In genomic region chr18:36297419-36298112, GRCh38 we compare ENCODE assay signal across 8 cellular contexts. TPM values are rescaled to one million over a fixed set of nuclear protein-coding genes. Genes with fewer than 3 reads are reported as not detected.
DNase-seq lines count a peak whose midpoint lies in the region; ATAC-seq and TF ChIP-seq lines count a peak whose summit lies in the region.

TSS of gene FHOD3 (plus strand) at chr18:36297713. CDS start at chr18:36297836, 123 bp downstream.

- no peaks in the 10 kb centered on the region for H3K9me3 ChIP-seq in iPS-20b (ENCODE audit: insufficient read depth, low read depth, low read length)
- no peaks in the 10 kb centered on the region for H3K9me3 ChIP-seq in gastrocnemius medialis

- no TSS peak for BruUV-seq in MCF 10A (replicated peaks; lab: Mats Ljungman, UMichigan)

- intact Hi-C loops in activated naive CD4-positive, alpha-beta T cell treated with anti-CD3 and anti-CD28 coated beads for 36 hours (cut with micrococcal nuclease), result loop anchor here (5.0 kb wide), 1 partner anchor 510 kb away; no protein-coding TSS in a partner anchor
- intact Hi-C loops in MCF 10A (cut with micrococcal nuclease) (loop anchor here (5.0 kb wide), 1 partner anchor 75 kb away; no protein-coding TSS in a partner anchor), gastrocnemius medialis (cut with DNase I; ENCODE audit: low total_unique reads) (loop anchor here (2.0 to 5.0 kb wide), 3 partner anchors 170 to 275 kb away; partner anchors contain the start of genes ELP2 and SLC39A6)

- H3K4me3 ChIP-seq in iPS-20b (ENCODE audit: low read length) (peak within 1 kb of the TSS; percentile 72), gastrocnemius medialis (peak within 1 kb of the TSS; percentile 66 to 99 (median 74))

- peak; percentile 78 to 81 for ATAC-seq in gastrocnemius medialis
- no peak for ATAC-seq in GM18858 (IDR thresholded peaks at IDR 0.05; ENCODE audit: unreplicated experiment)

- H3K27me3 Mint-ChIP-seq in activated naive CD4-positive, alpha-beta T cell treated with anti-CD3 and anti-CD28 coated beads for 36 hours (ENCODE audit: low read depth), result peaks cover 21% of the 10 kb centered on the region
- no peaks in the 10 kb centered on the region; the same call in 1 of the 2 replicates for H3K27me3 Mint-ChIP-seq in HFFc6 (ENCODE audit: insufficient read depth)
- H3K27me3 Mint-ChIP-seq in MCF 10A (ENCODE audit: insufficient read depth, unreplicated experiment), result no peaks in the 10 kb centered on the region

- H3K36me3 Mint-ChIP-seq in activated naive CD4-positive, alpha-beta T cell treated with anti-CD3 and anti-CD28 coated beads for 36 hours (ENCODE audit: low read depth), result no peaks in the 10 kb centered on the region
- no peaks in the 10 kb centered on the region; the same call in 1 of the 2 replicates for H3K36me3 Mint-ChIP-seq in HFFc6 (ENCODE audit: low read depth)
- H3K36me3 Mint-ChIP-seq in MCF 10A (ENCODE audit: insufficient read depth, unreplicated experiment), result no peaks in the 10 kb centered on the region

- TF ChIP-seq POLR2A in gastrocnemius medialis (IDR thresholded peaks at IDR 0.05), result peak; percentile 28 to 51

- no peak within 1 kb of the TSS for H3K27ac Mint-ChIP-seq in activated naive CD4-positive, alpha-beta T cell treated with anti-CD3 and anti-CD28 coated beads for 36 hours
- H3K27ac Mint-ChIP-seq in HFFc6, result no peak within 1 kb of the TSS
- H3K27ac Mint-ChIP-seq in MCF 10A (ENCODE audit: low read depth, unreplicated experiment), result no peak within 1 kb of the TSS

- peaks cover 12% of the 10 kb centered on the region; the same call in 1 of the 2 replicates for H3K4me1 ChIP-seq in iPS-20b (ENCODE audit: insufficient read depth, low read length)
- peaks cover 14 to 35% of the 10 kb centered on the region in 2 donors for H3K4me1 ChIP-seq in gastrocnemius medialis

- CTCF ChIA-PET in activated naive CD4-positive, alpha-beta T cell treated with anti-CD3 and anti-CD28 coated beads for 36 hours (lab: Charles Lee), result no interaction called here
- CTCF ChIA-PET in MCF 10A (lab: Yijun Ruan, JAX), result interaction anchor here (0.6 to 3.0 kb wide), 5 partner anchors 17 to 275 kb away, joined by 3 to 19 read pairs (median 3); no protein-coding TSS in a partner anchor

- peaks cover 56% of the 10 kb centered on the region for H3K27me3 ChIP-seq in iPS-20b (ENCODE audit: insufficient read depth, low read length)
- H3K27me3 ChIP-seq in gastrocnemius medialis, result no peaks in the 10 kb centered on the region

- H3K9ac ChIP-seq in iPS-20b (ENCODE audit: low read depth, low read length), result peak within 1 kb of the TSS; percentile 54; the same call in 1 of the 2 replicates

- in situ Hi-C loops in gastrocnemius medialis (cut with MboI; ENCODE audit: low sequenced_read_pairs in 4 of 4), result loop anchor here in 2 of 4 donors (25.0 kb wide), 2 partner anchors 265 to 535 kb away; no protein-coding TSS in a partner anchor

- H3K27ac ChIP-seq in iPS-20b (ENCODE audit: low read length) (no peak within 1 kb of the TSS), gastrocnemius medialis (peak within 1 kb of the TSS; percentile 71 to 87 (median 82))

- H3K9me3 Mint-ChIP-seq in activated naive CD4-positive, alpha-beta T cell treated with anti-CD3 and anti-CD28 coated beads for 36 hours, result no peaks in the 10 kb centered on the region
- H3K9me3 Mint-ChIP-seq in HFFc6 (no peaks in the 10 kb centered on the region), MCF 10A (ENCODE audit: unreplicated experiment) (no peaks in the 10 kb centered on the region)

- POLR2A ChIA-PET in MCF 10A (lab: Yijun Ruan, JAX), result interaction anchor here (0.7 to 3.6 kb wide), 6 partner anchors 12 to 373 kb away, joined by 3 to 28 read pairs (median 4); no protein-coding TSS in a partner anchor

- TF ChIP-seq CTCF in HFFc6 (IDR thresholded peaks at IDR 0.05) (no peak), MCF 10A (IDR thresholded peaks at IDR 0.05; ENCODE audit: unreplicated experiment) (peak; percentile 0), gastrocnemius medialis (IDR thresholded peaks at IDR 0.05 in 4 of 5, conservative IDR thresholded peaks at IDR 0.05 in 1 of 5) (peak in 1 of 5 experiments; percentile 34)

- no peaks in the 10 kb centered on the region for H3K4me1 Mint-ChIP-seq in activated naive CD4-positive, alpha-beta T cell treated with anti-CD3 and anti-CD28 coated beads for 36 hours (ENCODE audit: low read depth)
- peaks cover 37% of the 10 kb centered on the region for H3K4me1 Mint-ChIP-seq in HFFc6 (ENCODE audit: low read depth)
- H3K4me1 Mint-ChIP-seq in MCF 10A (ENCODE audit: insufficient read depth, unreplicated experiment), result peaks cover 6% of the 10 kb centered on the region

- H3K36me3 ChIP-seq in iPS-20b (ENCODE audit: insufficient read depth, low read depth, low read length) (no peaks in the 10 kb centered on the region), gastrocnemius medialis (no peaks in the 10 kb centered on the region)

- DNase-seq in activated naive CD4-positive, alpha-beta T cell treated with anti-CD3 and anti-CD28 coated beads for 36 hours, result peak; percentile 8
- DNase-seq in activated naive CD4-positive, alpha-beta T cell treated with anti-CD3 and anti-CD28 coated beads, Interleukin-2, amount 50 U/mL, for 16 hours, result no peak
- peak; percentile 50 for DNase-seq in HFFc6
- peak; percentile 53 for DNase-seq in NCI-H2171 (lab: John Stamatoyannopoulos, UW)
- DNase-seq in MCF 10A (ENCODE audit: unreplicated experiment), result peak; percentile 54
- DNase-seq in gastrocnemius medialis, result peak; percentile 53 to 61

- H3K4me3 Mint-ChIP-seq in activated naive CD4-positive, alpha-beta T cell treated with anti-CD3 and anti-CD28 coated beads for 36 hours, result no peak within 1 kb of the TSS
- H3K4me3 Mint-ChIP-seq in HFFc6 (peak within 1 kb of the TSS; percentile 67), MCF 10A (ENCODE audit: unreplicated experiment) (no peak within 1 kb of the TSS)

RNA-seq across cellular contexts. Expression of gene FHOD3, which starts in this region (rescaled TPM):
- not detected for total RNA-seq in activated naive CD4-positive, alpha-beta T cell treated with anti-CD3 and anti-CD28 coated beads for 36 hours
- 10 to 100 TPM; 32.8 to 67.6 (median 61.4) TPM for total RNA-seq in HFFc6 (2021; fragmentation: NEBNext Ultra II Directional; extraction: Animal tissue kit (Norgen Biotek cat#: 25700))
- total RNA-seq in MCF 10A (2022) (5.0 and 5.3 TPM in 2 replicates), gastrocnemius medialis (10 to 100 TPM; 10.0 to 32.5 (median 17.0) TPM)

Comparison
In these comparisons a context has a peak if more than half of its experiments do, and no peak if none do; other contexts are left out.
1. Peak in DNase-seq in activated naive CD4-positive, alpha-beta T cell treated with anti-CD3 and anti-CD28 coated beads for 36 hours; RNA of the gene not detected or under 1 TPM.